In the genomic region with DNA sequence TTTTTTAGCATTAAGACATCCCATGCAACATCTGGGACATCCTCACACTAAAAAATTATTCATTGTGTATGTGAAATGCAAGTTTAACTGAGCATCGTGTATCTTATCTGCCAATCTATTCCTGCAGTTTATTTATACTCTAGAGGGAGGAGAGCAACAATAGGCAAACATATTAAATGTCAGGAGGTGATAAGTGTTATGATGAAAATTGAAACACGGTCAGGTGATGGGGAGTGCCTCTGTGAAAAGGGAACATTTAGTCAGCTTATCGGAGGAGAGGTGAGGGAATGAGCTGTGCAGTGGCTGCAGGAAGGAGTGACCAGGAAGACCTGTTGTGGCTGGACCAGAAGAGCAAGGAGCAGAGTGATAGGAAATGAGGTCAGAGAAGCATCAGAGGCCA, we compare ENCODE assay signal across 10 cellular contexts. TPM values are rescaled to one million over a fixed set of nuclear protein-coding genes. Genes with fewer than 3 reads are reported as not detected.
DNase-seq lines count a peak whose midpoint lies in the region; ATAC-seq, FAIRE-seq and TF ChIP-seq lines count a peak whose summit lies in the region.
"Had no signal": no experiment of that assay in that cellular context is flagged by ENCODE, and none has a peak within 500 bp of the region (broad histone marks: within the 10 kb centered on the region; RNA-seq: fewer than 3 reads in every experiment).

No MANE protein-coding gene starts in this region.

- peak overlapping the region; percentile 92 for H3K9ac ChIP-seq in endothelial cell of umbilical vein (replicated peaks; ENCODE audit: extremely low read depth, insufficient read depth, low read length)

- POLR2A ChIA-PET in OCI-LY7 (lab: Charles Lee) (interaction anchor here (0.7 to 2.4 kb wide), 3 partner anchors 9 to 116 kb away, joined by 3 to 9 read pairs (median 6); partner anchors contain the start of gene ATPAF1), endothelial cell of umbilical vein (lab: Charles Lee) (no interaction called here)

- no peak for ATAC-seq in HG03521 (IDR thresholded peaks at IDR 0.05; ENCODE audit: unreplicated experiment)
- ATAC-seq in GM19035 (IDR thresholded peaks at IDR 0.05; ENCODE audit: unreplicated experiment): no peak

- H3K4me1 ChIP-seq in OCI-LY7 (ENCODE audit: insufficient read depth, low read length, poor library complexity, severe bottlenecking) (peaks cover 26% of the 10 kb centered on the region), endothelial cell of umbilical vein (ENCODE audit: control insufficient read depth, extremely low read depth, insufficient read depth, low read length) (peaks cover 41% of the 10 kb centered on the region)

- H3K79me2 ChIP-seq in OCI-LY7 (ENCODE audit: insufficient read depth, low read depth, low read length): peaks cover 24% of the 10 kb centered on the region
- H3K79me2 ChIP-seq in endothelial cell of umbilical vein (ENCODE audit: control insufficient read depth, insufficient read depth, low read length): peaks cover 25% of the 10 kb centered on the region

- H3K27me3 Mint-ChIP-seq in progenitor cell of endocrine pancreas: no peaks in the 10 kb centered on the region

- intact Hi-C loops in OCI-LY7 (cut with micrococcal nuclease; ENCODE audit: unreplicated experiment): loop anchor here (1.0 to 10.0 kb wide), 3 partner anchors 51 to 165 kb away; partner anchors contain the start of genes ATPAF1, KNCN and MOB3C
- intact Hi-C loops in endothelial cell of umbilical vein (cut with micrococcal nuclease): loop anchor here (1.0 to 10.0 kb wide), 5 partner anchors 33 to 615 kb away; partner anchors contain the start of genes ATPAF1, CMPK1 and MKNK1

- no peaks in the 10 kb centered on the region for H3K9me3 Mint-ChIP-seq in progenitor cell of endocrine pancreas (ENCODE audit: low read depth)

- H3K9me3 ChIP-seq in OCI-LY7 (ENCODE audit: low read length) (no peaks in the 10 kb centered on the region), endothelial cell of umbilical vein (replicated peaks; ENCODE audit: control insufficient read depth, insufficient read depth, low read length) (no peaks in the 10 kb centered on the region)

- H3K27ac ChIP-seq in OCI-LY7 (ENCODE audit: low read depth, low read length, poor library complexity, severe bottlenecking): peak overlapping the region; percentile 10
- H3K27ac ChIP-seq in endothelial cell of umbilical vein (ENCODE audit: insufficient read depth, low read depth, low read length): peak overlapping the region; percentile 82

- H4K20me1 ChIP-seq in OCI-LY7 (ENCODE audit: insufficient read depth, low read length) (peaks cover 4% of the 10 kb centered on the region; the same call in 1 of the 2 replicates), endothelial cell of umbilical vein (replicated peaks; ENCODE audit: control insufficient read depth, extremely low read depth, insufficient read depth, low read length) (peaks cover 6% of the 10 kb centered on the region)

- H3K27me3 ChIP-seq in endothelial cell of umbilical vein (ENCODE audit: control insufficient read depth in 2 of 2, insufficient read depth in 2 of 2, low read length in 2 of 2): peaks cover 0 to 6% of the 10 kb centered on the region in 2 experiments

- CTCF ChIA-PET in OCI-LY7 (lab: Charles Lee; ENCODE audit: unreplicated experiment): interaction anchor here (1.0 kb wide), 1 partner anchor 103 kb away, joined by 3 read pairs; no protein-coding TSS in a partner anchor
- CTCF ChIA-PET in endothelial cell of umbilical vein (lab: Charles Lee): interaction anchor here (1.6 kb wide), 1 partner anchor 459 kb away, joined by 3 read pairs; no protein-coding TSS in a partner anchor

- no peaks in the 10 kb centered on the region for H3K9me2 ChIP-seq in OCI-LY7 (ENCODE audit: insufficient read depth, low read length)

- peaks cover 5% of the 10 kb centered on the region for H3K36me3 Mint-ChIP-seq in progenitor cell of endocrine pancreas (ENCODE audit: insufficient read depth)

- no TSS peak for BruUV-seq in OCI-LY7 (replicated peaks; lab: Mats Ljungman, UMichigan)
- BruUV-seq in endothelial cell of umbilical vein (replicated peaks; lab: Mats Ljungman, UMichigan): no TSS peak

- no peaks in the 10 kb centered on the region for H3K9me1 ChIP-seq in endothelial cell of umbilical vein (replicated peaks; ENCODE audit: control insufficient read depth, extremely low read depth, insufficient read depth, low read length)

- DNase-seq in NCI-H1105 treated with DMSO at 0.1 percent for 48 hours (lab: John Stamatoyannopoulos, UW) (peak; percentile 14), NCI-H1105 (lab: John Stamatoyannopoulos, UW) (no peak), OCI-LY7 (ENCODE audit: low spot score) (no peak), endothelial cell of umbilical vein (ENCODE audit: low read depth, low spot score) (peak; percentile 40), progenitor cell of endocrine pancreas (ENCODE audit: low spot score, unreplicated experiment) (no peak), putamen (ENCODE audit: low spot score) (no peak)

- H3K4me2 ChIP-seq in OCI-LY7 (ENCODE audit: low read length) (peak overlapping the region; percentile 68), endothelial cell of umbilical vein (ENCODE audit: insufficient read depth, low read length) (peak overlapping the region; percentile 96)

- TF ChIP-seq POLR2A in endothelial cell of umbilical vein (IDR thresholded peaks at IDR 0.05; ENCODE audit: low read depth, low read length): no peak

- peak overlapping the region; percentile 90 for H3K27ac Mint-ChIP-seq in progenitor cell of endocrine pancreas

- H3K4me3 Mint-ChIP-seq in progenitor cell of endocrine pancreas (ENCODE audit: low read depth): peak overlapping the region; percentile 95

- H2AFZ ChIP-seq in OCI-LY7 (ENCODE audit: low read length) (peak overlapping the region; percentile 99), endothelial cell of umbilical vein (ENCODE audit: low read depth, low read length) (peak overlapping the region; percentile 81)

- no peak for TF ChIP-seq CTCF in OCI-LY7 (conservative IDR thresholded peaks at IDR 0.05; ENCODE audit: low read length)
- TF ChIP-seq CTCF in endothelial cell of umbilical vein (IDR thresholded peaks at IDR 0.05; ENCODE audit: extremely low read depth in 1 of 2, insufficient read depth in 1 of 2, low read depth in 1 of 2, low read length in 2 of 2): no peak
- no peak for TF ChIP-seq CTCF in progenitor cell of endocrine pancreas (IDR thresholded peaks at IDR 0.05; ENCODE audit: unreplicated experiment)

- dilution Hi-C loops in endothelial cell of umbilical vein (cut with MboI; ENCODE audit: extremely low pct_ligation_motif_present, low sequenced_read_pairs): no loop called here

- H3K36me3 ChIP-seq in OCI-LY7 (ENCODE audit: insufficient read depth, low read length) (peaks cover 24% of the 10 kb centered on the region), endothelial cell of umbilical vein (ENCODE audit: control insufficient read depth in 2 of 2, extremely low read depth in 1 of 2, insufficient read depth in 2 of 2, low read length in 2 of 2) (peaks cover 3 to 8% of the 10 kb centered on the region in 2 experiments)

- H3K4me3 ChIP-seq in OCI-LY7 (ENCODE audit: low read depth, low read length, poor library complexity, severe bottlenecking) (peak overlapping the region; percentile 77), endothelial cell of umbilical vein (replicated peaks in 1 of 3; ENCODE audit: insufficient read depth in 1 of 3, low read depth in 1 of 3, low read length in 3 of 3) (peak overlapping the region in 1 of 3 experiments; percentile 83)

- peak; percentile 53 for FAIRE-seq in endothelial cell of umbilical vein (lab: Jason Lieb, UNC)

- peaks cover 41% of the 10 kb centered on the region for H3K4me1 Mint-ChIP-seq in progenitor cell of endocrine pancreas (ENCODE audit: low read depth)

TF ChIP-seq in endothelial cell of umbilical vein, 7 proteins besides CTCF, POLR2A, EP300 and RAD21 (continues in another document):
- TF ChIP-seq GATA2 (IDR thresholded peaks at IDR 0.05; ENCODE audit: insufficient read depth, insufficient read length, low read depth, low read length): peak; percentile 18
- TF ChIP-seq POLR2AphosphoS5 (IDR thresholded peaks at IDR 0.05; ENCODE audit: insufficient read depth, low read depth, low read length): no peak

RNA-seq across cellular contexts. Expression of gene EFCAB14, which starts 0.8 kb away (rescaled TPM):
- 24.8 and 29.9 TPM in 2 replicates for total RNA-seq in OCI-LY7 (2014; rRNA removed; shearing (Covaris generic))
- 38.3 and 38.8 TPM in 2 replicates for total RNA-seq in OCI-LY7 (2022)
- 81.7 and 81.9 TPM in 2 replicates for total RNA-seq in endothelial cell of umbilical vein
- polyA plus RNA-seq in endothelial cell of umbilical vein: 28.7 and 30.0 TPM in 2 replicates
- polyA plus RNA-seq in endothelial cell of umbilical vein (2011; cell fraction: cytosol; rRNA removed): 31.2 and 35.1 TPM in 2 replicates
- 34.6 and 41.2 TPM in 2 replicates for polyA plus RNA-seq in endothelial cell of umbilical vein (2011; cell fraction: nucleus; rRNA removed)
- polyA plus RNA-seq in endothelial cell of umbilical vein (2012): 32.4 and 40.1 TPM in 2 replicates
- 50.9 and 58.0 TPM in 2 replicates for polyA minus RNA-seq in endothelial cell of umbilical vein
- 27.1 TPM for polyA minus RNA-seq in endothelial cell of umbilical vein (2011; cell fraction: cytosol; rRNA and poly(A)+ RNA removed)
- 38.6 and 39.4 TPM in 2 replicates for polyA minus RNA-seq in endothelial cell of umbilical vein (2011; cell fraction: nucleus; rRNA and poly(A)+ RNA removed)
- 63.6 and 65.2 TPM in 2 replicates for total RNA-seq in progenitor cell of endocrine pancreas

RNA-seq across cellular contexts. Expression of gene TEX38, which starts 48.0 kb away (rescaled TPM):
- not detected in 2 replicates for total RNA-seq in OCI-LY7 (2014; rRNA removed; shearing (Covaris generic))
- total RNA-seq in OCI-LY7 (2022) (not detected in 2 replicates), endothelial cell of umbilical vein (not detected in 2 replicates), progenitor cell of endocrine pancreas (0.31 and 0.38 TPM in 2 replicates)
- not detected in 2 replicates for polyA plus RNA-seq in endothelial cell of umbilical vein
- not detected in 2 replicates for polyA plus RNA-seq in endothelial cell of umbilical vein (2011; cell fraction: cytosol; rRNA removed)
- not detected in 2 replicates for polyA plus RNA-seq in endothelial cell of umbilical vein (2011; cell fraction: nucleus; rRNA removed)
- not detected in 2 replicates for polyA plus RNA-seq in endothelial cell of umbilical vein (2012)
- not detected in 2 replicates for polyA minus RNA-seq in endothelial cell of umbilical vein
- not detected for polyA minus RNA-seq in endothelial cell of umbilical vein (2011; cell fraction: cytosol; rRNA and poly(A)+ RNA removed)
- not detected in 2 replicates for polyA minus RNA-seq in endothelial cell of umbilical vein (2011; cell fraction: nucleus; rRNA and poly(A)+ RNA removed)
- total RNA-seq: activated CD8-positive, alpha-beta memory T cell treated with anti-CD3 and anti-CD28 coated beads for 36 hours had no signal
- polyA plus RNA-seq: AG04450 had no signal

RNA-seq across cellular contexts. Expression of gene ATPAF1, which starts 51.5 kb away (rescaled TPM):
- total RNA-seq in OCI-LY7 (2014; rRNA removed; shearing (Covaris generic)): 37.1 and 38.3 TPM in 2 replicates
- total RNA-seq in OCI-LY7 (2022): 32.3 and 33.3 TPM in 2 replicates
- 28.4 and 29.6 TPM in 2 replicates for total RNA-seq in endothelial cell of umbilical vein
- polyA plus RNA-seq in endothelial cell of umbilical vein: 28.3 and 31.5 TPM in 2 replicates
- polyA plus RNA-seq in endothelial cell of umbilical vein (2011; cell fraction: cytosol; rRNA removed): 43.6 and 50.5 TPM in 2 replicates
- 28.4 and 35.1 TPM in 2 replicates for polyA plus RNA-seq in endothelial cell of umbilical vein (2011; cell fraction: nucleus; rRNA removed)
- 25.5 and 33.3 TPM in 2 replicates for polyA plus RNA-seq in endothelial cell of umbilical vein (2012)
- 28.5 and 28.9 TPM in 2 replicates for polyA minus RNA-seq in endothelial cell of umbilical vein
- 26.0 TPM for polyA minus RNA-seq in endothelial cell of umbilical vein (2011; cell fraction: cytosol; rRNA and poly(A)+ RNA removed)
- polyA minus RNA-seq in endothelial cell of umbilical vein (2011; cell fraction: nucleus; rRNA and poly(A)+ RNA removed): 19.5 and 28.5 TPM in 2 replicates
- 52.7 and 53.9 TPM in 2 replicates for total RNA-seq in progenitor cell of endocrine pancreas

Comparison
In these comparisons a context has a peak if more than half of its experiments do, and no peak if none do; other contexts are left out.
1. DNase-seq: peak in NCI-H1105 treated with DMSO at 0.1 percent for 48 hours (single experiment) and endothelial cell of umbilical vein (single experiment); none in NCI-H1105 (single experiment), OCI-LY7 (single experiment), progenitor cell of endocrine pancreas (single experiment) and putamen (single experiment).